17 cellular contexts compared by ENCODE assay signal in genomic region chr2:76985387-76986136, GRCh38.
"Had no signal": no experiment of that assay in that cellular context is flagged by ENCODE, and none has a peak within 500 bp of the region (broad histone marks: within the 10 kb centered on the region; RNA-seq: fewer than 3 reads in every experiment).

No MANE protein-coding gene starts in this region.

- DNase-seq: activated CD4-positive, alpha-beta T cell treated with anti-CD3 and anti-CD28 coated beads for 1 hour; activated CD4-positive, alpha-beta T cell treated with anti-CD3 and anti-CD28 coated beads, Interleukin-2, amount 50 U/mL, for 48 hours; activated CD8-positive, alpha-beta memory T cell treated with anti-CD3 and anti-CD28 coated beads, Interleukin-2, amount 10 ng/mL, durations not matched to agents 7 days and 5 days; activated effector memory CD4-positive, alpha-beta T cell treated with anti-CD3 and anti-CD28 coated beads, Interleukin-2, amount 50 U/mL, for 16 hours; activated T-cell treated with anti-CD3 and anti-CD28 coated beads, Interleukin-2, amount 50 U/mL, for 4 hours; amygdala; caudate nucleus; colonic mucosa; effector CD4-positive, alpha-beta T cell; mammary epithelial cell; stimulated activated CD4-positive, alpha-beta T cell treated with anti-CD3 and anti-CD28 coated beads, Interleukin-12 subunit alpha, Interleukin-12 subunit beta, amount 100 ng/mL, for 4 hours; stimulated activated naive CD4-positive, alpha-beta T cell; substantia nigra; SW 1271; transverse colon had no signal

- H3K36me3 Mint-ChIP-seq: activated CD8-positive, alpha-beta memory T cell treated with anti-CD3 and anti-CD28 coated beads, Interleukin-2, amount 10 ng/mL, durations not matched to agents 7 days and 5 days; activated naive CD4-positive, alpha-beta T cell treated with anti-CD3 and anti-CD28 coated beads, Interleukin-2, amount 50 U/mL, for 72 hours had no signal

- ATAC-seq: activated CD8-positive, alpha-beta memory T cell treated with anti-CD3 and anti-CD28 coated beads, Interleukin-2, amount 10 ng/mL, durations not matched to agents 7 days and 5 days; activated naive CD4-positive, alpha-beta T cell treated with anti-CD3 and anti-CD28 coated beads, Interleukin-2, amount 50 U/mL, for 72 hours; activated T-cell treated with anti-CD3 and anti-CD28 coated beads, Interleukin-2, amount 50 U/mL, for 4 hours; sciatic nerve had no signal

- H3K4me3 ChIP-seq: colonic mucosa, transverse colon had no signal

- H3K27me3 ChIP-seq: colonic mucosa, transverse colon had no signal

- H3K36me3 ChIP-seq: colonic mucosa, transverse colon had no signal

- H3K27ac Mint-ChIP-seq: activated CD8-positive, alpha-beta memory T cell treated with anti-CD3 and anti-CD28 coated beads, Interleukin-2, amount 10 ng/mL, durations not matched to agents 7 days and 5 days; activated naive CD4-positive, alpha-beta T cell treated with anti-CD3 and anti-CD28 coated beads, Interleukin-2, amount 50 U/mL, for 72 hours had no signal

- H3K27ac ChIP-seq: colonic mucosa, transverse colon had no signal

- H3K27me3 Mint-ChIP-seq: activated CD8-positive, alpha-beta memory T cell treated with anti-CD3 and anti-CD28 coated beads, Interleukin-2, amount 10 ng/mL, durations not matched to agents 7 days and 5 days had no signal

- H3K4me1 ChIP-seq: colonic mucosa, transverse colon had no signal

- H3K4me1 Mint-ChIP-seq: activated CD8-positive, alpha-beta memory T cell treated with anti-CD3 and anti-CD28 coated beads, Interleukin-2, amount 10 ng/mL, durations not matched to agents 7 days and 5 days had no signal

- H3K4me3 Mint-ChIP-seq: activated CD8-positive, alpha-beta memory T cell treated with anti-CD3 and anti-CD28 coated beads, Interleukin-2, amount 10 ng/mL, durations not matched to agents 7 days and 5 days; activated T-cell treated with anti-CD3 and anti-CD28 coated beads, Interleukin-2, amount 50 U/mL, for 4 hours had no signal

- H3K9me3 ChIP-seq: colonic mucosa, transverse colon had no signal
